Comparison of ENCODE assay signal across 12 cellular contexts in the genomic region with DNA sequence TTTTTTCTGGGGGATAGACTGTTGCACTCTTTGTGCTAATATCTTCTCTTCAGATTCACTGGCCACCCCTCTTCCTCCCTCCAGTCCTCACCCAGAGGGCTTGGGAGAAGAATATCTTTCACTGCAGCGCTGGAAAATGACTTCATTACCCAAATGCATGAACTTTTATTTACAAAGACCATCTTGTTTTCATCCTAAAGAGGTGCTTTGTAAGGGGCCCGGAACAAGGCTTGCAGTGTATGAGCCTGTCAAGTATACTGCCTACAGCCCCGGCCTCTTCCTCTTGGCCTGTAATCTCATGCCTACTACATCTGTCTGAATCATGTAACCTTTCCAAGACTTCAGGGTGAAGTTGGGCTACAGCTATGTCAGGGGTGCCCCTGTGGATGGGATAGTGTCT. TPM values are rescaled to one million over a fixed set of nuclear protein-coding genes. Genes with fewer than 3 reads are reported as not detected.
DNase-seq lines count a peak whose midpoint lies in the region; ATAC-seq and TF ChIP-seq lines count a peak whose summit lies in the region.
"Had no signal": no experiment of that assay in that cellular context is flagged by ENCODE, and none has a peak within 500 bp of the region (broad histone marks: within the 10 kb centered on the region; RNA-seq: fewer than 3 reads in every experiment).

No MANE protein-coding gene starts in this region.

- DNase-seq in AG04449 (ENCODE audit: low read depth, low spot score) = no peak
- no peak for DNase-seq in Panc1 (ENCODE audit: low read depth, low spot score)
- no peak for DNase-seq in fibroblast of pulmonary artery (ENCODE audit: low read depth)
- no peak for DNase-seq in neural progenitor cell (ENCODE audit: low spot score)
- DNase-seq in NCI-H2227 (lab: John Stamatoyannopoulos, UW; ENCODE audit: unreplicated experiment) = no peak
- no peak for DNase-seq in hippocampal formation (lab: John Stamatoyannopoulos, UW)
- DNase-seq: activated T-cell treated with anti-CD3 and anti-CD28 coated beads, Interleukin-2, amount 50 U/mL, for 4 hours; NCI-H2227 treated with DMSO at 0.1 percent for 48 hours had no signal

- intact Hi-C loops in Panc1 (cut with micrococcal nuclease; ENCODE audit: unreplicated experiment) = no loop called here

- no peak for TF ChIP-seq CTCF in AG04449 (IDR thresholded peaks at IDR 0.05; ENCODE audit: insufficient read depth, low read length, missing control alignments)
- TF ChIP-seq CTCF in Panc1 (IDR thresholded peaks at IDR 0.05) = no peak
- no peak for TF ChIP-seq CTCF in fibroblast of pulmonary artery (IDR thresholded peaks at IDR 0.05; ENCODE audit: low read length, missing control alignments)
- no peak for TF ChIP-seq CTCF in neural progenitor cell (IDR thresholded peaks at IDR 0.05)

- peaks cover 7% of the 10 kb centered on the region for H3K27me3 Mint-ChIP-seq in neural progenitor cell (ENCODE audit: insufficient read depth, low read depth)

- CTCF ChIA-PET in AG04449 (lab: Yijun Ruan, JAX) = interaction anchor here (0.6 to 2.1 kb wide), 5 partner anchors 15 to 75 kb away, joined by 3 to 14 read pairs (median 4); no protein-coding TSS in a partner anchor
- CTCF ChIA-PET in Panc1 (lab: Charles Lee) = interaction anchor here (0.6 to 1.0 kb wide), 2 partner anchors 18 to 75 kb away, joined by 4 to 13 read pairs; no protein-coding TSS in a partner anchor

- H3K9me3 Mint-ChIP-seq in neural progenitor cell = no peaks in the 10 kb centered on the region
- H3K9me3 Mint-ChIP-seq: activated T-cell treated with anti-CD3 and anti-CD28 coated beads, Interleukin-2, amount 50 U/mL, for 4 hours had no signal

- H3K27me3 ChIP-seq in Panc1 (ENCODE audit: control insufficient read depth, insufficient read depth, low read length) (peaks cover 3% of the 10 kb centered on the region; the same call in 1 of the 2 replicates), neural progenitor cell (peaks cover 39% of the 10 kb centered on the region)

- H3K9me3 ChIP-seq in Panc1 (ENCODE audit: control insufficient read depth, insufficient read depth, low read depth, low read length) = no peaks in the 10 kb centered on the region; the same call in 1 of the 2 replicates
- no peaks in the 10 kb centered on the region for H3K9me3 ChIP-seq in neural progenitor cell (ENCODE audit: low read depth)

- no peak overlapping the region for H3K9ac ChIP-seq in neural progenitor cell

- peak overlapping the region; percentile 72 for H3K27ac Mint-ChIP-seq in neural progenitor cell

- no peaks in the 10 kb centered on the region for H3K79me2 ChIP-seq in neural progenitor cell (ENCODE audit: low read depth)

- POLR2A ChIA-PET in AG04449 (lab: Yijun Ruan, JAX) (interaction anchor here (0.7 kb wide), 1 partner anchor 42 kb away, joined by 4 read pairs; no protein-coding TSS in a partner anchor), Panc1 (lab: Charles Lee) (interaction anchor here (0.8 kb wide), 1 partner anchor 22 kb away, joined by 3 read pairs; no protein-coding TSS in a partner anchor)

- no TSS peak for BruUV-seq in Panc1 (replicated peaks; lab: Mats Ljungman, UMichigan)

- H3K4me1 Mint-ChIP-seq in neural progenitor cell = peaks cover 25% of the 10 kb centered on the region

- H3K4me3 Mint-ChIP-seq in neural progenitor cell = peak overlapping the region; percentile 89

- peak overlapping the region; percentile 80 for H3K4me3 ChIP-seq in AG04449 (ENCODE audit: low read depth, low read length)
- H3K4me3 ChIP-seq in Panc1 (ENCODE audit: low read depth in 2 of 2, low read length in 2 of 2) = peak overlapping the region; percentile 60 to 91; a peak in 2 of 4 replicates
- peak overlapping the region; percentile 83 for H3K4me3 ChIP-seq in fibroblast of pulmonary artery (replicated peaks; ENCODE audit: low read depth, low read length)
- no peak overlapping the region for H3K4me3 ChIP-seq in neural progenitor cell

- H3F3A ChIP-seq in neural progenitor cell (ENCODE audit: low read depth) = no peaks in the 10 kb centered on the region

- no peaks in the 10 kb centered on the region for H3K36me3 ChIP-seq in Panc1 (ENCODE audit: control insufficient read depth, insufficient read depth, low read length)
- H3K36me3 ChIP-seq in neural progenitor cell = no peaks in the 10 kb centered on the region

- peak overlapping the region; percentile 98 for H2AFZ ChIP-seq in neural progenitor cell (replicated peaks)

- H4K20me1 ChIP-seq in neural progenitor cell (ENCODE audit: low read depth) = no peaks in the 10 kb centered on the region

- 0 out of 2 replicates have a peak, but pooled peaks have one; percentile 2 for ATAC-seq in Panc1
- no peak for ATAC-seq in GM21619 (IDR thresholded peaks at IDR 0.05; ENCODE audit: unreplicated experiment)
- no peak for ATAC-seq in HG03521 (IDR thresholded peaks at IDR 0.05; ENCODE audit: unreplicated experiment)

- peaks cover 11% of the 10 kb centered on the region for H3K4me1 ChIP-seq in Panc1 (ENCODE audit: control insufficient read depth, insufficient read depth, low read length)
- H3K4me1 ChIP-seq in neural progenitor cell = peaks cover 11% of the 10 kb centered on the region

- peak overlapping the region; percentile 86 for H3K4me2 ChIP-seq in neural progenitor cell

- H3K36me3 Mint-ChIP-seq in neural progenitor cell = peaks cover 2% of the 10 kb centered on the region

- in situ Hi-C loops in Panc1 (cut with HindIII; ENCODE audit: low pct_unique_long_range_greater_than_20kb, low sequenced_read_pairs) = no loop called here

- H3K27ac ChIP-seq in Panc1 (ENCODE audit: low read length) = no peak overlapping the region
- H3K27ac ChIP-seq in neural progenitor cell = no peak overlapping the region
- H3K27ac ChIP-seq: epithelial cell of prostate had no signal

RNA-seq across cellular contexts. Expression of a gene that starts 0.6 kb away (rescaled TPM):
- 11.9 TPM for total RNA-seq in Panc1 (2021; ENCODE audit: unreplicated experiment)
- 7.5 TPM for polyA plus RNA-seq in Panc1 (2012; ENCODE audit: insufficient read length)
- 0.50 and 0.56 TPM in 2 replicates for total RNA-seq in neural progenitor cell (ENCODE audit: low replicate concordance)
- total RNA-seq: T-helper 1 cell treated with Interleukin-12 subunit alpha and Interleukin-12 subunit beta and Interleukin-4 antibody, amounts not matched to agents 30 ng/mL and 1 ng/mL, for 36 hours had no signal
